In the genomic region with DNA sequence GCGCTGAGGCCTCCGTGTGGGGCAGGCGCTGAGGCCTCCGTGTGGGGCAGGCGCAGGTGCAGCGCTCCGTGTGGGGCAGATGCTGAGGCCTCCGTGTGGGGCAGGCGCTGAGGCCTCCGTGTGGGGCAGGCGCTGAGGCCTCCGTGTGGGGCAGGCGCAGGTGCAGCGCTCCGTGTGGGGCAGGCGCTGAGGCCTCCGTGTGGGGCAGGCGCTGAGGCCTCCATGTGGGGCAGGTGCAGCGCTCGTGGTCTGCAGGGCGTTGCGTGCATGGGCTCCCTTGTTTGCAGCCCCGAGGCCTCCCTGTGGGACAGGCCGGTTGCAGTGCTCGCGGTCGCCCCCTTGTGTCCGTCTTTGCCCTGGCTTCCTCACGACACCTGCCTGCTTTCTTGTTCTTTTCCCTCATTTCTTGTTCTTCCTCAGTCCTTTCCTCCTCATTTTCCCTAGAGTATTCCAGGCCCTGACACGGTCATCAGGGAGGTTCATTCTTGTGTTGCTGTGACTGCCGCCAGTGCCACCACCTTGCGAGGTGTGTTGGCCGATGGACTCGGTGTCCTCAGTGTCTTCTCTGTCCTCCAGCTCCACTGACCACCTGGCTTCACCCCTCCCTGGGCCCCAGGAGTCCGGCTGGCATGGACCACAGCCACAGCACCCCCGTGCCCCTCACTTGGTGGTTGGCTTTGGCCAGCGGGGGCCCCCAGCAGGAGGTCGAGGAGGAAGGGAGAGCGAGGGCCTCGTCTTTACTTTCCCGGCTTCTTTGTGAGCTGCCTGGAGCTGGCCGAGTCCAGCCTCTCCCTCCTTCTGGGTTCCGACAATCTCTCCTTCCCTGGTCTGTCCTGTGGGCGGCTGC, we compare ENCODE assay signal across 8 cellular contexts. TPM values are rescaled to one million over a fixed set of nuclear protein-coding genes. Genes with fewer than 3 reads are reported as not detected.
A peak's percentile ranks its signal among the peaks of the same experiment; 100 is the strongest.
DNase-seq lines count a peak whose midpoint lies in the region; ATAC-seq and TF ChIP-seq lines count a peak whose summit lies in the region.
"Not testable (repeated sequence)": the region's sequence is repeated elsewhere in the genome, so short reads cannot be mapped to it uniquely, and the experiment has no call there.

No MANE protein-coding gene starts in this region.

- not testable (repeated sequence) for H3K36me3 ChIP-seq in mucosa of descending colon (ENCODE audit: low read depth)

- not testable (repeated sequence) for H3K9me3 ChIP-seq in mucosa of descending colon

- H3K4me1 ChIP-seq in mucosa of descending colon (ENCODE audit: low read depth): not testable (repeated sequence)

- H3K9me3 Mint-ChIP-seq in activated naive CD4-positive, alpha-beta T cell treated with anti-CD3 and anti-CD28 coated beads, Interleukin-2, amount 50 U/mL, for 72 hours: not testable (repeated sequence)

- DNase-seq in Ammon's horn (ENCODE audit: low spot score) (peak; percentile 79), NCI-H1105 treated with DMSO at 0.1 percent for 48 hours (lab: John Stamatoyannopoulos, UW) (peak; percentile 2), UCSD-AML1 (lab: John Stamatoyannopoulos, UW; ENCODE audit: unreplicated experiment) (peak; percentile 57), fibroblast of pulmonary artery (ENCODE audit: low read depth) (peak; percentile 69), mucosa of descending colon (peak; percentile 70 to 92 (median 86))
- peak; percentile 73 to 83 for DNase-seq in activated naive CD4-positive, alpha-beta T cell treated with anti-CD3 and anti-CD28 coated beads, Interleukin-2, amount 50 U/mL, for 72 hours (ENCODE audit: low spot score in 2 of 2)
- DNase-seq in stimulated activated CD4-positive, alpha-beta T cell treated with anti-CD3 and anti-CD28 coated beads, TNF-alpha, amount 100 ng/mL, for 4 hours (ENCODE audit: low read depth in 3 of 3): peak; percentile 56 to 71 (median 69)

- H3K27ac Mint-ChIP-seq in activated naive CD4-positive, alpha-beta T cell treated with anti-CD3 and anti-CD28 coated beads, Interleukin-2, amount 50 U/mL, for 72 hours: peak overlapping the region in 1 of 2 donors; percentile 58

- ATAC-seq in GM19438 (IDR thresholded peaks at IDR 0.05; ENCODE audit: low read depth, unreplicated experiment) (peak; percentile 68), mucosa of descending colon (peak; percentile 83)
- ATAC-seq in activated naive CD4-positive, alpha-beta T cell treated with anti-CD3 and anti-CD28 coated beads, Interleukin-2, amount 50 U/mL, for 72 hours: peak; percentile 69 to 71

- not testable (repeated sequence) for H3K36me3 Mint-ChIP-seq in activated naive CD4-positive, alpha-beta T cell treated with anti-CD3 and anti-CD28 coated beads, Interleukin-2, amount 50 U/mL, for 72 hours

- intact Hi-C loops in mucosa of descending colon (cut with DNase I, micrococcal nuclease): loop anchor here (5.0 to 10.0 kb wide), 2 partner anchors 128 to 130 kb away; no protein-coding TSS in a partner anchor

- TF ChIP-seq CTCF in fibroblast of pulmonary artery (IDR thresholded peaks at IDR 0.05; ENCODE audit: low read length, missing control alignments) (peak; percentile 77), mucosa of descending colon (IDR thresholded peaks at IDR 0.05) (peak; percentile 90)

- not testable (repeated sequence) for H3K4me3 ChIP-seq in fibroblast of pulmonary artery (replicated peaks; ENCODE audit: low read depth, low read length); mucosa of descending colon

RNA-seq across cellular contexts. Expression of a gene that starts 20.7 kb away (rescaled TPM):
- total RNA-seq in activated naive CD4-positive, alpha-beta T cell treated with anti-CD3 and anti-CD28 coated beads, Interleukin-2, amount 50 U/mL, for 72 hours: 1 to 10 TPM; 4.1 to 7.2 TPM
- total RNA-seq in mucosa of descending colon: 10 to 100 TPM in 2 of 3 donors, 1 to 10 TPM in 1; 6.9 to 12.2 (median 11.1) TPM

RNA-seq across cellular contexts. Expression of a gene that starts 44.3 kb away (rescaled TPM):
- total RNA-seq in activated naive CD4-positive, alpha-beta T cell treated with anti-CD3 and anti-CD28 coated beads, Interleukin-2, amount 50 U/mL, for 72 hours: 1 to 10 TPM in 1 of 2 donors, under 1 TPM in 1; 0.64 to 4.3 TPM
- 10 to 100 TPM; 37.7 to 55.6 (median 41.7) TPM for total RNA-seq in mucosa of descending colon

RNA-seq across cellular contexts. Expression of a gene that starts 44.9 kb away (rescaled TPM):
- total RNA-seq in activated naive CD4-positive, alpha-beta T cell treated with anti-CD3 and anti-CD28 coated beads, Interleukin-2, amount 50 U/mL, for 72 hours: 10 to 100 TPM; 14.5 to 25.5 TPM
- 10 to 100 TPM in 2 of 3 donors, 1 to 10 TPM in 1; 4.5 to 11.5 (median 11.1) TPM for total RNA-seq in mucosa of descending colon

Comparison
In these comparisons a context has a peak if more than half of its experiments do, and no peak if none do; other contexts are left out.
1. DNase-seq: peak in every context shown above with its lines; median percentile 86 in mucosa of descending colon; 79 in Ammon's horn; 78 in activated naive CD4-positive, alpha-beta T cell treated with anti-CD3 and anti-CD28 coated beads, Interleukin-2, amount 50 U/mL, for 72 hours; 69 in fibroblast of pulmonary artery; 69 in stimulated activated CD4-positive, alpha-beta T cell treated with anti-CD3 and anti-CD28 coated beads, TNF-alpha, amount 100 ng/mL, for 4 hours; 57 in UCSD-AML1; 2 in NCI-H1105 treated with DMSO at 0.1 percent for 48 hours.
2. RNA of a gene that starts 44.3 kb away (total RNA-seq): 37.7 to 55.6 TPM in mucosa of descending colon; 0.64 to 4.3 TPM in activated naive CD4-positive, alpha-beta T cell treated with anti-CD3 and anti-CD28 coated beads, Interleukin-2, amount 50 U/mL, for 72 hours; every median in the first group is over 4 times any median in the second.
3. Peak in every context shown above with its lines, with median percentiles within 50 percentile points of each other: ATAC-seq.